8 cellular contexts compared by ENCODE assay signal in genomic region chr11:47415949-47416472, GRCh38. TPM values are rescaled to one million over a fixed set of nuclear protein-coding genes. Genes with fewer than 3 reads are reported as not detected.
DNase-seq lines count a peak whose midpoint lies in the region; ATAC-seq, FAIRE-seq and TF ChIP-seq lines count a peak whose summit lies in the region.

No MANE protein-coding gene starts in this region.

- peak overlapping the region; percentile 65 for H3K9ac ChIP-seq in astrocyte (ENCODE audit: low read length)

- peaks cover 22% of the 10 kb centered on the region for H3K36me3 Mint-ChIP-seq in astrocyte (ENCODE audit: low read depth, unreplicated experiment)

- peaks cover 31% of the 10 kb centered on the region for H3K4me1 Mint-ChIP-seq in astrocyte (ENCODE audit: low read depth, unreplicated experiment)

- H3K27me3 ChIP-seq in astrocyte (ENCODE audit: insufficient read depth, low read length) (no peaks in the 10 kb centered on the region), testis (no peaks in the 10 kb centered on the region)

- H3K9me3 Mint-ChIP-seq in astrocyte (ENCODE audit: unreplicated experiment) = no peaks in the 10 kb centered on the region

- TF ChIP-seq CTCF in astrocyte (IDR thresholded peaks at IDR 0.05; ENCODE audit: insufficient read depth, low read depth, low read length) (no peak), testis (IDR thresholded peaks at IDR 0.05) (no peak)

- no peaks in the 10 kb centered on the region for H3K27me3 Mint-ChIP-seq in astrocyte (ENCODE audit: low read depth, unreplicated experiment)

- H3K27ac ChIP-seq in astrocyte (ENCODE audit: low read depth, low read length) (peak overlapping the region; percentile 75), testis (peak overlapping the region in 1 of 2 donors; percentile 76)

- H3K4me1 ChIP-seq in astrocyte (ENCODE audit: insufficient read depth, low read length) (peaks cover 42% of the 10 kb centered on the region), testis (peaks cover 19% of the 10 kb centered on the region)

- peak; percentile 94 for FAIRE-seq in astrocyte (lab: Jason Lieb, UNC)

- peak overlapping the region; percentile 82 for H3K27ac Mint-ChIP-seq in astrocyte (ENCODE audit: unreplicated experiment)

- no peak overlapping the region for H2AFZ ChIP-seq in astrocyte (ENCODE audit: low read depth, low read length)

- peaks cover 33% of the 10 kb centered on the region for H3K79me2 ChIP-seq in astrocyte (ENCODE audit: insufficient read depth, low read length)

- H3K36me3 ChIP-seq in astrocyte (ENCODE audit: insufficient read depth, low read length) (peaks cover 32% of the 10 kb centered on the region), testis (ENCODE audit: low read depth, missing control alignments) (no peaks in the 10 kb centered on the region)

- H3K4me2 ChIP-seq in astrocyte (ENCODE audit: low read length) = peak overlapping the region; percentile 70

- ATAC-seq in HG03135 (IDR thresholded peaks at IDR 0.05; ENCODE audit: unreplicated experiment) (no peak), GM21367 (IDR thresholded peaks at IDR 0.05; ENCODE audit: unreplicated experiment) (no peak)

- no peak overlapping the region for H3K4me3 Mint-ChIP-seq in astrocyte (ENCODE audit: unreplicated experiment)

- 37 to 66% methylated on average over 8 to 11 of the region's 13 CpGs for WGBS in testis, 2 donors

- H3K4me3 ChIP-seq in astrocyte (ENCODE audit: insufficient read depth, low read depth, low read length) (no peak overlapping the region), testis (no peak overlapping the region)

- H3K9me3 ChIP-seq in astrocyte (ENCODE audit: insufficient read depth, low read depth, low read length) (no peaks in the 10 kb centered on the region), testis (no peaks in the 10 kb centered on the region)

- H4K20me1 ChIP-seq in astrocyte (ENCODE audit: insufficient read depth, low read length) = peaks cover 30% of the 10 kb centered on the region

- no peak for TF ChIP-seq POLR2A in testis (IDR thresholded peaks at IDR 0.05)

- intact Hi-C loops in testis (cut with DNase I; ENCODE audit: low total_unique reads) = no loop called here

- peak; percentile 85 for DNase-seq in HK-2 (ENCODE audit: unreplicated experiment)
- peak; percentile 93 for DNase-seq in astrocyte (ENCODE audit: low read depth)
- peak; percentile 98 for DNase-seq in iris pigment epithelial cell (ENCODE audit: low read depth)
- DNase-seq in testis = peak; percentile 71
- no peak for DNase-seq in NCI-H748 treated with DMSO at 0.1 percent for 48 hours (lab: John Stamatoyannopoulos, UW)
- DNase-seq in NCI-H2107 treated with DMSO at 0.1 percent for 48 hours (lab: John Stamatoyannopoulos, UW; ENCODE audit: unreplicated experiment) = no peak

RNA-seq across cellular contexts. Expression of gene SLC39A13, which starts 7.6 kb away (rescaled TPM):
- total RNA-seq in astrocyte = 76.6 and 92.7 TPM in 2 replicates
- total RNA-seq in testis = 10 to 100 TPM; 95.1 to 98.1 TPM
- polyA plus RNA-seq in testis (ENCODE audit: insufficient read depth, low read depth, low replicate concordance) = 99.2 TPM

RNA-seq across cellular contexts. Expression of gene PSMC3, which starts 10.2 kb away (rescaled TPM):
- total RNA-seq in astrocyte (124 and 130 TPM in 2 replicates), testis (100 to 1,000 TPM in 1 of 2 donors, 10 to 100 TPM in 1; 98.1 to 108 TPM)
- polyA plus RNA-seq in testis (ENCODE audit: insufficient read depth, low read depth, low replicate concordance) = 228 TPM

RNA-seq across cellular contexts. Expression of gene RAPSN, which starts 32.9 kb away (rescaled TPM):
- total RNA-seq in astrocyte (0.86 and 0.96 TPM in 2 replicates), testis (under 1 TPM; 0.19 to 0.63 TPM)
- polyA plus RNA-seq in testis (ENCODE audit: insufficient read depth, low read depth, low replicate concordance) = 0.65 TPM

RNA-seq across cellular contexts. Expression of gene SPI1, which starts 37.7 kb away (rescaled TPM):
- total RNA-seq in astrocyte (not detected in 2 replicates), testis (1 to 10 TPM; 4.6 to 7.4 TPM)
- 16.3 TPM for polyA plus RNA-seq in testis (ENCODE audit: insufficient read depth, low read depth, low replicate concordance)

Comparison
In these comparisons a context has a peak if more than half of its experiments do, and no peak if none do; other contexts are left out.
1. DNase-seq: peak in HK-2 (single experiment), astrocyte (single experiment), iris pigment epithelial cell (single experiment) and testis (single experiment); none in NCI-H748 treated with DMSO at 0.1 percent for 48 hours (single experiment) and NCI-H2107 treated with DMSO at 0.1 percent for 48 hours (single experiment).